1 cellular context compared by ENCODE assay signal in genomic region chr13:32538621-32539246, GRCh38.
TF ChIP-seq lines count a peak whose summit lies in the region.

Gene N4BP2L2 (minus strand): TSS chr13:32538795. CDS start chr13:32537027, 1,768 bp downstream.

TF ChIP-seq in K562, 482 proteins besides CTCF, POLR2A, EP300 and RAD21 (continued from another document and continues in another):
- TF ChIP-seq, protein P1, sequence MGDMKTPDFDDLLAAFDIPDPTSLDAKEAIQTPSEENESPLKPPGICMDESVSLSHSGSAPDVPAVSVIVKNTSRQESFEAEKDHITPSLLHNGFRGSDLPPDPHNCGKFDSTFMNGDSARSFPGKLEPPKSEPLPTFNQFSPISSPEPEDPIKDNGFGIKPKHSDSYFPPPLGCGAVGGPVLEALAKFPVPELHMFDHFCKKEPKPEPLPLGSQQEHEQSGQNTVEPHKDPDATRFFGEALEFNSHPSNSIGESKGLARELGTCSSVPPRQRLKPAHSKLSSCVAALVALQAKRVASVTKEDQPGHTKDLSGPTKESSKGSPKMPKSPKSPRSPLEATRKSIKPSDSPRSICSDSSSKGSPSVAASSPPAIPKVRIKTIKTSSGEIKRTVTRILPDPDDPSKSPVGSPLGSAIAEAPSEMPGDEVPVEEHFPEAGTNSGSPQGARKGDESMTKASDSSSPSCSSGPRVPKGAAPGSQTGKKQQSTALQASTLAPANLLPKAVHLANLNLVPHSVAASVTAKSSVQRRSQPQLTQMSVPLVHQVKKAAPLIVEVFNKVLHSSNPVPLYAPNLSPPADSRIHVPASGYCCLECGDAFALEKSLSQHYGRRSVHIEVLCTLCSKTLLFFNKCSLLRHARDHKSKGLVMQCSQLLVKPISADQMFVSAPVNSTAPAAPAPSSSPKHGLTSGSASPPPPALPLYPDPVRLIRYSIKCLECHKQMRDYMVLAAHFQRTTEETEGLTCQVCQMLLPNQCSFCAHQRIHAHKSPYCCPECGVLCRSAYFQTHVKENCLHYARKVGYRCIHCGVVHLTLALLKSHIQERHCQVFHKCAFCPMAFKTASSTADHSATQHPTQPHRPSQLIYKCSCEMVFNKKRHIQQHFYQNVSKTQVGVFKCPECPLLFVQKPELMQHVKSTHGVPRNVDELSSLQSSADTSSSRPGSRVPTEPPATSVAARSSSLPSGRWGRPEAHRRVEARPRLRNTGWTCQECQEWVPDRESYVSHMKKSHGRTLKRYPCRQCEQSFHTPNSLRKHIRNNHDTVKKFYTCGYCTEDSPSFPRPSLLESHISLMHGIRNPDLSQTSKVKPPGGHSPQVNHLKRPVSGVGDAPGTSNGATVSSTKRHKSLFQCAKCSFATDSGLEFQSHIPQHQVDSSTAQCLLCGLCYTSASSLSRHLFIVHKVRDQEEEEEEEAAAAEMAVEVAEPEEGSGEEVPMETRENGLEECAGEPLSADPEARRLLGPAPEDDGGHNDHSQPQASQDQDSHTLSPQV (IDR thresholded peaks at IDR 0.05) = peak; percentile 46; the same call in 1 of the 2 replicates
- TF ChIP-seq GABPA (tag; conservative IDR thresholded peaks at IDR 0.05; ENCODE audit: low read depth) (peak; percentile 86), ZFP1 (CRISPR knock-in tag; IDR thresholded peaks at IDR 0.05) (no peak), TRIM28 (IDR thresholded peaks at IDR 0.05) (peak; percentile 89), SMARCA4 (IDR thresholded peaks at IDR 0.05) (no peak), U2AF2 (optimal IDR thresholded peaks at IDR 0.05; ENCODE audit: low read depth, low read length) (no peak), HNRNPLL (IDR thresholded peaks at IDR 0.05; ENCODE audit: low read depth, low read length, poor library complexity, severe bottlenecking) (peak; percentile 83), MBD2 (IDR thresholded peaks at IDR 0.05; ENCODE audit: borderline replicate concordance, low read depth) (peak; percentile 48), CBX5 (IDR thresholded peaks at IDR 0.05; ENCODE audit: borderline replicate concordance, low read depth) (no peak), THAP12 (CRISPR knock-in tag; IDR thresholded peaks at IDR 0.05) (no peak), NFRKB (IDR thresholded peaks at IDR 0.05; ENCODE audit: low read depth) (peak; percentile 70), ZNF121 (CRISPR knock-in tag; conservative IDR thresholded peaks at IDR 0.05) (no peak), ZNF212 (CRISPR knock-in tag; IDR thresholded peaks at IDR 0.05) (no peak), CREB1 (IDR thresholded peaks at IDR 0.05) (peak; percentile 61), CREB1 (CRISPR knock-in tag; IDR thresholded peaks at IDR 0.05) (0 out of 2 replicates have a peak, but pooled peaks have one; percentile 49), ZNF277 (CRISPR knock-in tag; IDR thresholded peaks at IDR 0.05; ENCODE audit: borderline replicate concordance) (no peak), PHF8 (IDR thresholded peaks at IDR 0.05; ENCODE audit: borderline replicate concordance, low read length) (peak; percentile 70; the same call in 1 of the 2 replicates), TAF7 (tag; IDR thresholded peaks at IDR 0.05) (peak; percentile 59; the same call in 1 of the 2 replicates), HMBOX1 (IDR thresholded peaks at IDR 0.05) (peak; percentile 86), RBM15 (IDR thresholded peaks at IDR 0.05; ENCODE audit: insufficient read depth, low read length) (no peak), ZNF3 (CRISPR knock-in tag; IDR thresholded peaks at IDR 0.05) (no peak), GTF2F1 (IDR thresholded peaks at IDR 0.05; ENCODE audit: low read depth, low read length) (0 out of 2 replicates have a peak, but pooled peaks have one; percentile 39), ZBTB7A (IDR thresholded peaks at IDR 0.05; ENCODE audit: borderline replicate concordance, control insufficient read depth, low read depth, low read length) (peak; percentile 45; the same call in 1 of the 2 replicates), HDAC2 (IDR thresholded peaks at IDR 0.05) (0 out of 2 replicates have a peak, but pooled peaks have one; percentile 31), LCOR (CRISPR knock-in tag; IDR thresholded peaks at IDR 0.05) (peak; percentile 68), ASH1L (IDR thresholded peaks at IDR 0.05; ENCODE audit: borderline replicate concordance, low read depth, partially characterized antibody) (peak; percentile 32), CBX8 (IDR thresholded peaks at IDR 0.05; ENCODE audit: borderline replicate concordance, extremely low read depth, low read depth, low read length, poor library complexity, severe bottlenecking) (no peak), POLR2G (IDR thresholded peaks at IDR 0.05; ENCODE audit: low read depth, low read length) (peak; percentile 55), HMGN3 (IDR thresholded peaks at IDR 0.05; ENCODE audit: borderline replicate concordance, extremely low read depth, insufficient read length, low read depth, low read length) (no peak), HNRNPUL1 (IDR thresholded peaks at IDR 0.05; ENCODE audit: low read length) (no peak)
- TF ChIP-seq, protein P2, sequence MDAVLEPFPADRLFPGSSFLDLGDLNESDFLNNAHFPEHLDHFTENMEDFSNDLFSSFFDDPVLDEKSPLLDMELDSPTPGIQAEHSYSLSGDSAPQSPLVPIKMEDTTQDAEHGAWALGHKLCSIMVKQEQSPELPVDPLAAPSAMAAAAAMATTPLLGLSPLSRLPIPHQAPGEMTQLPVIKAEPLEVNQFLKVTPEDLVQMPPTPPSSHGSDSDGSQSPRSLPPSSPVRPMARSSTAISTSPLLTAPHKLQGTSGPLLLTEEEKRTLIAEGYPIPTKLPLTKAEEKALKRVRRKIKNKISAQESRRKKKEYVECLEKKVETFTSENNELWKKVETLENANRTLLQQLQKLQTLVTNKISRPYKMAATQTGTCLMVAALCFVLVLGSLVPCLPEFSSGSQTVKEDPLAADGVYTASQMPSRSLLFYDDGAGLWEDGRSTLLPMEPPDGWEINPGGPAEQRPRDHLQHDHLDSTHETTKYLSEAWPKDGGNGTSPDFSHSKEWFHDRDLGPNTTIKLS (IDR thresholded peaks at IDR 0.05; ENCODE audit: borderline replicate concordance, low read depth) = peak; percentile 79; the same call in 1 of the 2 replicates
- TF ChIP-seq, protein P3, sequence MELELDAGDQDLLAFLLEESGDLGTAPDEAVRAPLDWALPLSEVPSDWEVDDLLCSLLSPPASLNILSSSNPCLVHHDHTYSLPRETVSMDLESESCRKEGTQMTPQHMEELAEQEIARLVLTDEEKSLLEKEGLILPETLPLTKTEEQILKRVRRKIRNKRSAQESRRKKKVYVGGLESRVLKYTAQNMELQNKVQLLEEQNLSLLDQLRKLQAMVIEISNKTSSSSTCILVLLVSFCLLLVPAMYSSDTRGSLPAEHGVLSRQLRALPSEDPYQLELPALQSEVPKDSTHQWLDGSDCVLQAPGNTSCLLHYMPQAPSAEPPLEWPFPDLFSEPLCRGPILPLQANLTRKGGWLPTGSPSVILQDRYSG (tag; conservative IDR thresholded peaks at IDR 0.05; ENCODE audit: low read depth) = no peak
- TF ChIP-seq, protein P4, sequence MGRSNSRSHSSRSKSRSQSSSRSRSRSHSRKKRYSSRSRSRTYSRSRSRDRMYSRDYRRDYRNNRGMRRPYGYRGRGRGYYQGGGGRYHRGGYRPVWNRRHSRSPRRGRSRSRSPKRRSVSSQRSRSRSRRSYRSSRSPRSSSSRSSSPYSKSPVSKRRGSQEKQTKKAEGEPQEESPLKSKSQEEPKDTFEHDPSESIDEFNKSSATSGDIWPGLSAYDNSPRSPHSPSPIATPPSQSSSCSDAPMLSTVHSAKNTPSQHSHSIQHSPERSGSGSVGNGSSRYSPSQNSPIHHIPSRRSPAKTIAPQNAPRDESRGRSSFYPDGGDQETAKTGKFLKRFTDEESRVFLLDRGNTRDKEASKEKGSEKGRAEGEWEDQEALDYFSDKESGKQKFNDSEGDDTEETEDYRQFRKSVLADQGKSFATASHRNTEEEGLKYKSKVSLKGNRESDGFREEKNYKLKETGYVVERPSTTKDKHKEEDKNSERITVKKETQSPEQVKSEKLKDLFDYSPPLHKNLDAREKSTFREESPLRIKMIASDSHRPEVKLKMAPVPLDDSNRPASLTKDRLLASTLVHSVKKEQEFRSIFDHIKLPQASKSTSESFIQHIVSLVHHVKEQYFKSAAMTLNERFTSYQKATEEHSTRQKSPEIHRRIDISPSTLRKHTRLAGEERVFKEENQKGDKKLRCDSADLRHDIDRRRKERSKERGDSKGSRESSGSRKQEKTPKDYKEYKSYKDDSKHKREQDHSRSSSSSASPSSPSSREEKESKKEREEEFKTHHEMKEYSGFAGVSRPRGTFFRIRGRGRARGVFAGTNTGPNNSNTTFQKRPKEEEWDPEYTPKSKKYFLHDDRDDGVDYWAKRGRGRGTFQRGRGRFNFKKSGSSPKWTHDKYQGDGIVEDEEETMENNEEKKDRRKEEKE (IDR thresholded peaks at IDR 0.05; ENCODE audit: borderline replicate concordance in 1 of 2, control insufficient read depth in 1 of 2, low read depth in 2 of 2, low read length in 1 of 2) = no peak
- TF ChIP-seq, protein P5, sequence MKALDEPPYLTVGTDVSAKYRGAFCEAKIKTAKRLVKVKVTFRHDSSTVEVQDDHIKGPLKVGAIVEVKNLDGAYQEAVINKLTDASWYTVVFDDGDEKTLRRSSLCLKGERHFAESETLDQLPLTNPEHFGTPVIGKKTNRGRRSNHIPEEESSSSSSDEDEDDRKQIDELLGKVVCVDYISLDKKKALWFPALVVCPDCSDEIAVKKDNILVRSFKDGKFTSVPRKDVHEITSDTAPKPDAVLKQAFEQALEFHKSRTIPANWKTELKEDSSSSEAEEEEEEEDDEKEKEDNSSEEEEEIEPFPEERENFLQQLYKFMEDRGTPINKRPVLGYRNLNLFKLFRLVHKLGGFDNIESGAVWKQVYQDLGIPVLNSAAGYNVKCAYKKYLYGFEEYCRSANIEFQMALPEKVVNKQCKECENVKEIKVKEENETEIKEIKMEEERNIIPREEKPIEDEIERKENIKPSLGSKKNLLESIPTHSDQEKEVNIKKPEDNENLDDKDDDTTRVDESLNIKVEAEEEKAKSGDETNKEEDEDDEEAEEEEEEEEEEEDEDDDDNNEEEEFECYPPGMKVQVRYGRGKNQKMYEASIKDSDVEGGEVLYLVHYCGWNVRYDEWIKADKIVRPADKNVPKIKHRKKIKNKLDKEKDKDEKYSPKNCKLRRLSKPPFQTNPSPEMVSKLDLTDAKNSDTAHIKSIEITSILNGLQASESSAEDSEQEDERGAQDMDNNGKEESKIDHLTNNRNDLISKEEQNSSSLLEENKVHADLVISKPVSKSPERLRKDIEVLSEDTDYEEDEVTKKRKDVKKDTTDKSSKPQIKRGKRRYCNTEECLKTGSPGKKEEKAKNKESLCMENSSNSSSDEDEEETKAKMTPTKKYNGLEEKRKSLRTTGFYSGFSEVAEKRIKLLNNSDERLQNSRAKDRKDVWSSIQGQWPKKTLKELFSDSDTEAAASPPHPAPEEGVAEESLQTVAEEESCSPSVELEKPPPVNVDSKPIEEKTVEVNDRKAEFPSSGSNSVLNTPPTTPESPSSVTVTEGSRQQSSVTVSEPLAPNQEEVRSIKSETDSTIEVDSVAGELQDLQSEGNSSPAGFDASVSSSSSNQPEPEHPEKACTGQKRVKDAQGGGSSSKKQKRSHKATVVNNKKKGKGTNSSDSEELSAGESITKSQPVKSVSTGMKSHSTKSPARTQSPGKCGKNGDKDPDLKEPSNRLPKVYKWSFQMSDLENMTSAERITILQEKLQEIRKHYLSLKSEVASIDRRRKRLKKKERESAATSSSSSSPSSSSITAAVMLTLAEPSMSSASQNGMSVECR (CRISPR knock-in tag; IDR thresholded peaks at IDR 0.05) = no peak; the same call in 1 of the 2 replicates
- TF ChIP-seq, protein P6, sequence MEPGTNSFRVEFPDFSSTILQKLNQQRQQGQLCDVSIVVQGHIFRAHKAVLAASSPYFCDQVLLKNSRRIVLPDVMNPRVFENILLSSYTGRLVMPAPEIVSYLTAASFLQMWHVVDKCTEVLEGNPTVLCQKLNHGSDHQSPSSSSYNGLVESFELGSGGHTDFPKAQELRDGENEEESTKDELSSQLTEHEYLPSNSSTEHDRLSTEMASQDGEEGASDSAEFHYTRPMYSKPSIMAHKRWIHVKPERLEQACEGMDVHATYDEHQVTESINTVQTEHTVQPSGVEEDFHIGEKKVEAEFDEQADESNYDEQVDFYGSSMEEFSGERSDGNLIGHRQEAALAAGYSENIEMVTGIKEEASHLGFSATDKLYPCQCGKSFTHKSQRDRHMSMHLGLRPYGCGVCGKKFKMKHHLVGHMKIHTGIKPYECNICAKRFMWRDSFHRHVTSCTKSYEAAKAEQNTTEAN (CRISPR knock-in tag; IDR thresholded peaks at IDR 0.05) = no peak
